In genomic region chr1:6185635-6186382, GRCh38 we compare ENCODE assay signal across 9 cellular contexts. TPM values are rescaled to one million over a fixed set of nuclear protein-coding genes. Genes with fewer than 3 reads are reported as not detected.
DNase-seq lines count a peak whose midpoint lies in the region; ATAC-seq, FAIRE-seq and TF ChIP-seq lines count a peak whose summit lies in the region.
"Had no signal": no experiment of that assay in that cellular context is flagged by ENCODE, and none has a peak within 500 bp of the region (broad histone marks: within the 10 kb centered on the region; RNA-seq: fewer than 3 reads in every experiment).

No MANE protein-coding gene starts in this region.

- TF ChIP-seq EP300 in H1 (IDR thresholded peaks at IDR 0.05; ENCODE audit: borderline replicate concordance in 1 of 2, low read depth in 2 of 2, low read length in 2 of 2), result no peak

- TF ChIP-seq CTCF in H1 (IDR thresholded peaks at IDR 0.05; ENCODE audit: control extremely low read depth in 1 of 3, insufficient read depth in 1 of 3, low read depth in 1 of 3, low read length in 3 of 3) (peak; percentile 29 to 71 (median 61)), spleen (IDR thresholded peaks at IDR 0.05 in 8 of 11, conservative IDR thresholded peaks at IDR 0.05 in 3 of 11) (peak in 6 of 11 experiments; percentile 13 to 33 (median 22))

- no peak overlapping the region for H2BK5ac ChIP-seq in H1 (ENCODE audit: low read depth, low read length)

- H4K5ac ChIP-seq in H1 (ENCODE audit: insufficient read length, low read depth, low read length), result no peak overlapping the region

- peak; percentile 59 to 64 for TF ChIP-seq RAD21 in H1 (IDR thresholded peaks at IDR 0.05 in 1 of 2, conservative IDR thresholded peaks at IDR 0.05 in 1 of 2; ENCODE audit: low read depth in 2 of 2, low read length in 2 of 2)

- no peak overlapping the region for H3K4ac ChIP-seq in H1 (replicated peaks; ENCODE audit: insufficient read length, low read depth, low read length)

- H4K91ac ChIP-seq in H1 (replicated peaks; ENCODE audit: insufficient read length, low read length), result no peak overlapping the region

- H2BK12ac ChIP-seq in H1 (ENCODE audit: low read depth, low read length), result no peak overlapping the region

- H2BK120ac ChIP-seq in H1 (replicated peaks; ENCODE audit: low read depth, low read length), result no peak overlapping the region

- no peaks in the 10 kb centered on the region; the same call in 1 of the 2 replicates for H3K23me2 ChIP-seq in H1 (ENCODE audit: low read depth, low read length)

- H2BK15ac ChIP-seq in H1 (ENCODE audit: low read length), result no peak overlapping the region

- CTCF ChIA-PET in H1 (lab: Charles Lee; ENCODE audit: partially characterized antibody), result interaction anchor here (0.6 to 3.9 kb wide), 38 partner anchors 8 to 219 kb away, joined by 3 to 27 read pairs (median 4); partner anchors contain the start of gene RNF207

- peaks cover 17 to 50% (median 26%) of the 10 kb centered on the region in 4 experiments for H3K36me3 ChIP-seq in H1 (ENCODE audit: control insufficient read depth in 2 of 4, insufficient read depth in 4 of 4, low read length in 3 of 4)
- H3K36me3 ChIP-seq in spleen, result peaks cover 0 to 64% (median 50%) of the 10 kb centered on the region in 6 donors

- peaks cover 6% of the 10 kb centered on the region for H3K79me1 ChIP-seq in H1 (ENCODE audit: low read depth, low read length)

- H3K4me1 ChIP-seq in H1 (replicated peaks in 1 of 4; ENCODE audit: control insufficient read depth in 3 of 4, insufficient read depth in 4 of 4, low read length in 3 of 4), result peaks cover 7 to 12% (median 8%) of the 10 kb centered on the region in 4 experiments
- peaks cover 5 to 51% (median 13%) of the 10 kb centered on the region in 6 donors for H3K4me1 ChIP-seq in spleen

- H3K9me3 ChIP-seq in H1 (ENCODE audit: insufficient read depth in 2 of 2, low read depth in 1 of 2, low read length in 1 of 2), result no peaks in the 10 kb centered on the region
- no peaks in the 10 kb centered on the region for H3K9me3 ChIP-seq in spleen

- peak in 1 of 2 donors; percentile 38 for ATAC-seq in activated T-cell treated with anti-CD3 and anti-CD28 coated beads, Interleukin-2, amount 50 U/mL, for 72 hours (replicated peaks in 1 of 2)
- ATAC-seq in GM21825 (IDR thresholded peaks at IDR 0.05; ENCODE audit: unreplicated experiment), result no peak
- ATAC-seq in stimulated activated memory B cell treated with anti-CD40 and anti-IgM and Interleukin-4, amounts not matched to agents 10 μg/mL and 1 μg/mL and 100 μg/mL, for 72 hours, result no peak

- H3K4me3 Mint-ChIP-seq in activated T-cell treated with anti-CD3 and anti-CD28 coated beads, Interleukin-2, amount 50 U/mL, for 72 hours, result peak overlapping the region in 1 of 2 donors; percentile 45
- H3K4me3 Mint-ChIP-seq in stimulated activated memory B cell treated with anti-CD40 and anti-IgM and Interleukin-4, amounts not matched to agents 10 μg/mL and 1 μg/mL and 100 μg/mL, for 72 hours, result no peak overlapping the region

- peaks cover 14% of the 10 kb centered on the region for H3K27me3 Mint-ChIP-seq in activated T-cell treated with anti-CD3 and anti-CD28 coated beads, Interleukin-2, amount 50 U/mL, for 72 hours (ENCODE audit: low read depth)
- H3K27me3 Mint-ChIP-seq in stimulated activated memory B cell treated with anti-CD40 and anti-IgM and Interleukin-4, amounts not matched to agents 10 μg/mL and 1 μg/mL and 100 μg/mL, for 72 hours, result peaks cover 14% of the 10 kb centered on the region

- peaks cover 0 to 12% (median 6%) of the 10 kb centered on the region in 4 experiments; a peak in 5 of 7 replicates for H3K27me3 ChIP-seq in H1 (replicated peaks in 1 of 4; ENCODE audit: control insufficient read depth in 3 of 4, extremely low read depth in 1 of 4, insufficient read depth in 3 of 4, low read length in 3 of 4)
- H3K27me3 ChIP-seq in spleen (replicated peaks in 1 of 7), result peaks cover under 1 to 15% (median 7%) of the 10 kb centered on the region in 7 donors

- H3K9me3 Mint-ChIP-seq in activated T-cell treated with anti-CD3 and anti-CD28 coated beads, Interleukin-2, amount 50 U/mL, for 72 hours, result no peaks in the 10 kb centered on the region
- H3K9me3 Mint-ChIP-seq in stimulated activated memory B cell treated with anti-CD40 and anti-IgM and Interleukin-4, amounts not matched to agents 10 μg/mL and 1 μg/mL and 100 μg/mL, for 72 hours, result no peaks in the 10 kb centered on the region

- peaks cover 13 to 30% of the 10 kb centered on the region in 2 experiments for H4K20me1 ChIP-seq in H1 (replicated peaks in 1 of 2; ENCODE audit: control insufficient read depth in 1 of 2, insufficient read depth in 2 of 2, low read length in 2 of 2)

- no peak overlapping the region for H2AFZ ChIP-seq in H1 (ENCODE audit: low read length)

- FAIRE-seq in H1 (lab: Jason Lieb, UNC), result no peak

- no peak overlapping the region for H3K56ac ChIP-seq in H1 (replicated peaks; ENCODE audit: insufficient read length, low read depth, low read length)

- H2AK5ac ChIP-seq in H1 (ENCODE audit: low read depth, low read length), result no peak overlapping the region

- DNase-seq in activated T-cell treated with anti-CD3 and anti-CD28 coated beads, Interleukin-2, amount 50 U/mL, for 72 hours, result peak in 1 of 2 donors; percentile 29
- DNase-seq in activated T-cell treated with anti-CD3 and anti-CD28 coated beads for 4 hours (no peak), NCI-H2171 treated with DMSO at 0.1 percent for 48 hours (lab: John Stamatoyannopoulos, UW) (peak; percentile 34), H1 (ENCODE audit: low read depth in 1 of 2, low spot score in 2 of 2) (no peak), spleen (no peak), cerebellar cortex (ENCODE audit: low spot score) (no peak)

- H4K8ac ChIP-seq in H1 (ENCODE audit: extremely low read depth, insufficient read depth, low read length), result no peak overlapping the region

- no peak overlapping the region for H3K4me3 ChIP-seq in H1 (ENCODE audit: extremely low read depth in 1 of 4, insufficient read depth in 2 of 4, low read depth in 3 of 4, low read length in 4 of 4)
- H3K4me3 ChIP-seq in spleen, result no peak overlapping the region

- peak overlapping the region; percentile 73 for H3K27ac Mint-ChIP-seq in activated T-cell treated with anti-CD3 and anti-CD28 coated beads, Interleukin-2, amount 50 U/mL, for 72 hours
- H3K27ac Mint-ChIP-seq in stimulated activated memory B cell treated with anti-CD40 and anti-IgM and Interleukin-4, amounts not matched to agents 10 μg/mL and 1 μg/mL and 100 μg/mL, for 72 hours, result no peak overlapping the region

- 71% methylated on average over 10 of the region's 10 CpGs; no CpG with 5 or more reads in 1 of the 2 experiments for WGBS in H1 (ENCODE audit: extremely low coverage in 1 of 2, insufficient coverage in 1 of 2, insufficient read length in 1 of 2, insufficient replicate concordance in 2 of 2, low coverage in 1 of 2, low lambda C conversion rate in 2 of 2, missing lambda C conversion rate in 1 of 2), 2 experiments
- WGBS in spleen, 5 donors, result 62 to 68% (median 67%) methylated on average over 10 of the region's 10 CpGs

- POLR2A ChIA-PET in H1 (lab: Charles Lee; ENCODE audit: partially characterized antibody), result interaction anchor here (0.7 to 6.0 kb wide), 10 partner anchors 9 to 144 kb away, joined by 3 to 50 read pairs (median 4); partner anchors contain the start of genes RNF207 and RPL22

- TF ChIP-seq POLR2A in H1 (IDR thresholded peaks at IDR 0.05; ENCODE audit: control extremely low read depth in 1 of 2, low read depth in 2 of 2, low read length in 2 of 2), result peak in 1 of 2 experiments; percentile 83; a peak in 2 of 3 replicates
- TF ChIP-seq POLR2A in spleen (IDR thresholded peaks at IDR 0.05), result no peak

- peak overlapping the region; percentile 13 to 43; a peak in 2 of 4 replicates for H3K4me2 ChIP-seq in H1 (ENCODE audit: insufficient read depth in 1 of 2, low read depth in 2 of 2, low read length in 2 of 2)

- H3K18ac ChIP-seq in H1 (ENCODE audit: extremely low read depth, low read length), result no peak overlapping the region

- H2BK20ac ChIP-seq in H1 (ENCODE audit: low read length), result no peak overlapping the region

- H3K4me1 Mint-ChIP-seq in activated T-cell treated with anti-CD3 and anti-CD28 coated beads, Interleukin-2, amount 50 U/mL, for 72 hours (ENCODE audit: low read depth), result peaks cover 59% of the 10 kb centered on the region
- peaks cover 33% of the 10 kb centered on the region for H3K4me1 Mint-ChIP-seq in stimulated activated memory B cell treated with anti-CD40 and anti-IgM and Interleukin-4, amounts not matched to agents 10 μg/mL and 1 μg/mL and 100 μg/mL, for 72 hours

- no peak overlapping the region for H3K27ac ChIP-seq in H1 (ENCODE audit: low read depth, low read length)
- H3K27ac ChIP-seq in spleen, result no peak overlapping the region

- peaks cover 0 to 38% of the 10 kb centered on the region in 2 experiments; a peak in 3 of 4 replicates for H3K79me2 ChIP-seq in H1 (ENCODE audit: control insufficient read depth in 1 of 2, insufficient read depth in 2 of 2, low read length in 2 of 2)

- no peak overlapping the region for H3K14ac ChIP-seq in H1 (ENCODE audit: insufficient read length)

- peak overlapping the region in 1 of 4 experiments; percentile 0; a peak in 2 of 7 replicates for H3K9ac ChIP-seq in H1 (replicated peaks in 1 of 4; ENCODE audit: extremely low read depth in 1 of 4, low read depth in 3 of 4, low read length in 3 of 4)

- intact Hi-C loops in spleen (cut with DNase I; ENCODE audit: low total_unique reads), result loop anchor here (10.0 kb wide), 1 partner anchor 49 kb away; the partner anchor contains the start of gene ICMT

- no peak overlapping the region for H3K23ac ChIP-seq in H1 (ENCODE audit: insufficient read length)

- H3K36me3 Mint-ChIP-seq in activated T-cell treated with anti-CD3 and anti-CD28 coated beads, Interleukin-2, amount 50 U/mL, for 72 hours (ENCODE audit: insufficient read depth in 2 of 2), result peaks cover 3 to 22% of the 10 kb centered on the region in 2 donors
- H3K36me3 Mint-ChIP-seq in stimulated activated memory B cell treated with anti-CD40 and anti-IgM and Interleukin-4, amounts not matched to agents 10 μg/mL and 1 μg/mL and 100 μg/mL, for 72 hours, result peaks cover 53% of the 10 kb centered on the region

RNA-seq across cellular contexts. Expression of gene CHD5, which starts 5.7 kb away (rescaled TPM):
- total RNA-seq in activated T-cell treated with anti-CD3 and anti-CD28 coated beads, Interleukin-2, amount 50 U/mL, for 72 hours, result under 1 TPM; 0.16 to 0.31 TPM
- total RNA-seq in H1 (2021; fragmentation: NEBNext Ultra II Directional; extraction: Animal tissue kit (Norgen Biotek cat#: 25700)), result 0.94 and 1.8 TPM in 2 replicates
- polyA plus RNA-seq in H1 (2011; rRNA removed) (0.42 and 0.58 TPM in 2 replicates), spleen (under 1 TPM; 0.04 to 0.10 (median 0.08) TPM)
- polyA plus RNA-seq in H1 (2011; cell fraction: cytosol; rRNA removed), result 0.48 TPM
- polyA plus RNA-seq in H1 (2011; cell fraction: nucleus; rRNA removed), result 3.5 TPM
- polyA plus RNA-seq in H1 (2012, experiment 1 of 2), result 0.48 to 1.5 TPM (median 0.97 TPM) in 4 replicates
- polyA plus RNA-seq in H1 (2012, experiment 2 of 2), result 0.43 TPM
- 0.77 TPM for polyA plus RNA-seq in H1 (2013, experiment 1 of 2)
- polyA plus RNA-seq in H1 (2013, experiment 2 of 2), result 0.31 TPM
- 0.47 and 0.80 TPM in 2 replicates for polyA minus RNA-seq in H1 (2011; rRNA and poly(A)+ RNA removed)
- polyA minus RNA-seq in H1 (2011; cell fraction: cytosol; rRNA and poly(A)+ RNA removed), result 0.37 TPM
- 0.90 TPM for polyA minus RNA-seq in H1 (2011; cell fraction: nucleus; rRNA and poly(A)+ RNA removed)
- total RNA-seq in spleen, result under 1 TPM; 0.09 to 0.44 (median 0.17) TPM

RNA-seq across cellular contexts. Expression of gene RPL22, which starts 13.6 kb away (rescaled TPM):
- total RNA-seq in activated T-cell treated with anti-CD3 and anti-CD28 coated beads, Interleukin-2, amount 50 U/mL, for 72 hours, result 100 to 1,000 TPM; 507 to 537 TPM
- total RNA-seq in H1 (2021; fragmentation: NEBNext Ultra II Directional; extraction: Animal tissue kit (Norgen Biotek cat#: 25700)), result 521 and 545 TPM in 2 replicates
- polyA plus RNA-seq in H1 (2011; rRNA removed) (66.8 and 133 TPM in 2 replicates), spleen (1,000 to 10,000 TPM in 2 of 3 donors, 100 to 1,000 TPM in 1; 500 to 1,105 (median 1,034) TPM)
- polyA plus RNA-seq in H1 (2011; cell fraction: cytosol; rRNA removed), result 234 TPM
- 28.4 TPM for polyA plus RNA-seq in H1 (2011; cell fraction: nucleus; rRNA removed)
- polyA plus RNA-seq in H1 (2012, experiment 1 of 2), result 870 to 2,565 TPM (median 1,339 TPM) in 4 replicates
- polyA plus RNA-seq in H1 (2012, experiment 2 of 2), result 330 TPM
- polyA plus RNA-seq in H1 (2013, experiment 1 of 2), result 1,194 TPM
- polyA plus RNA-seq in H1 (2013, experiment 2 of 2), result 1,207 TPM
- polyA minus RNA-seq in H1 (2011; rRNA and poly(A)+ RNA removed), result 27.6 and 29.8 TPM in 2 replicates
- polyA minus RNA-seq in H1 (2011; cell fraction: cytosol; rRNA and poly(A)+ RNA removed), result 49.7 TPM
- polyA minus RNA-seq in H1 (2011; cell fraction: nucleus; rRNA and poly(A)+ RNA removed), result 47.9 TPM
- 100 to 1,000 TPM; 106 to 424 (median 304) TPM for total RNA-seq in spleen

RNA-seq across cellular contexts. Expression of gene RNF207, which starts 20.1 kb away (rescaled TPM):
- total RNA-seq in activated T-cell treated with anti-CD3 and anti-CD28 coated beads, Interleukin-2, amount 50 U/mL, for 72 hours, result 10 to 100 TPM in 1 of 2 donors, 1 to 10 TPM in 1; 9.5 to 14.9 TPM
- 3.9 and 4.2 TPM in 2 replicates for total RNA-seq in H1 (2021; fragmentation: NEBNext Ultra II Directional; extraction: Animal tissue kit (Norgen Biotek cat#: 25700))
- polyA plus RNA-seq in H1 (2011; rRNA removed) (5.4 and 15.9 TPM in 2 replicates), spleen (1 to 10 TPM; 2.8 to 6.2 (median 5.3) TPM)
- 9.2 TPM for polyA plus RNA-seq in H1 (2011; cell fraction: cytosol; rRNA removed)
- 47.4 TPM for polyA plus RNA-seq in H1 (2011; cell fraction: nucleus; rRNA removed)
- polyA plus RNA-seq in H1 (2012, experiment 1 of 2), result 2.6 to 5.0 TPM (median 3.8 TPM) in 4 replicates
- polyA plus RNA-seq in H1 (2012, experiment 2 of 2), result 2.8 TPM
- polyA plus RNA-seq in H1 (2013, experiment 1 of 2), result 4.3 TPM
- 3.0 TPM for polyA plus RNA-seq in H1 (2013, experiment 2 of 2)
- 4.7 and 6.1 TPM in 2 replicates for polyA minus RNA-seq in H1 (2011; rRNA and poly(A)+ RNA removed)
- 5.7 TPM for polyA minus RNA-seq in H1 (2011; cell fraction: cytosol; rRNA and poly(A)+ RNA removed)
- 17.2 TPM for polyA minus RNA-seq in H1 (2011; cell fraction: nucleus; rRNA and poly(A)+ RNA removed)
- 10 to 100 TPM in 2 of 7 donors, 1 to 10 TPM in 5; 4.2 to 12.5 (median 6.5) TPM for total RNA-seq in spleen

RNA-seq across cellular contexts. Expression of gene ICMT, which starts 50.0 kb away (rescaled TPM):
- 10 to 100 TPM; 39.5 to 46.9 TPM for total RNA-seq in activated T-cell treated with anti-CD3 and anti-CD28 coated beads, Interleukin-2, amount 50 U/mL, for 72 hours
- 105 and 106 TPM in 2 replicates for total RNA-seq in H1 (2021; fragmentation: NEBNext Ultra II Directional; extraction: Animal tissue kit (Norgen Biotek cat#: 25700))
- polyA plus RNA-seq in H1 (2011; rRNA removed) (67.4 and 68.4 TPM in 2 replicates), spleen (10 to 100 TPM in 1 of 3 donors, 1 to 10 TPM in 2; 5.2 to 13.3 (median 8.3) TPM)
- 70.0 TPM for polyA plus RNA-seq in H1 (2011; cell fraction: cytosol; rRNA removed)
- polyA plus RNA-seq in H1 (2011; cell fraction: nucleus; rRNA removed), result 53.5 TPM
- 72.0 to 85.5 TPM (median 82.2 TPM) in 4 replicates for polyA plus RNA-seq in H1 (2012, experiment 1 of 2)
- polyA plus RNA-seq in H1 (2012, experiment 2 of 2), result 66.0 TPM
- polyA plus RNA-seq in H1 (2013, experiment 1 of 2), result 80.2 TPM
- polyA plus RNA-seq in H1 (2013, experiment 2 of 2), result 101 TPM
- 101 and 111 TPM in 2 replicates for polyA minus RNA-seq in H1 (2011; rRNA and poly(A)+ RNA removed)
- polyA minus RNA-seq in H1 (2011; cell fraction: cytosol; rRNA and poly(A)+ RNA removed), result 77.6 TPM
- polyA minus RNA-seq in H1 (2011; cell fraction: nucleus; rRNA and poly(A)+ RNA removed), result 47.2 TPM
- 10 to 100 TPM; 19.8 to 34.6 (median 30.7) TPM for total RNA-seq in spleen

RNA-seq across cellular contexts. Expression of gene HES3, which starts 58.2 kb away (rescaled TPM):
- not detected for total RNA-seq in activated T-cell treated with anti-CD3 and anti-CD28 coated beads, Interleukin-2, amount 50 U/mL, for 72 hours
- total RNA-seq in H1 (2021; fragmentation: NEBNext Ultra II Directional; extraction: Animal tissue kit (Norgen Biotek cat#: 25700)), result 54.3 and 67.9 TPM in 2 replicates
- polyA plus RNA-seq in H1 (2011; rRNA removed) (38.8 and 105 TPM in 2 replicates), spleen (not detected)
- polyA plus RNA-seq in H1 (2011; cell fraction: cytosol; rRNA removed), result 39.6 TPM
- polyA plus RNA-seq in H1 (2011; cell fraction: nucleus; rRNA removed), result 96.6 TPM
- 54.8 to 62.4 TPM (median 58.8 TPM) in 4 replicates for polyA plus RNA-seq in H1 (2012, experiment 1 of 2)
- 66.2 TPM for polyA plus RNA-seq in H1 (2012, experiment 2 of 2)
- 28.3 TPM for polyA plus RNA-seq in H1 (2013, experiment 1 of 2)
- polyA plus RNA-seq in H1 (2013, experiment 2 of 2), result 27.2 TPM
- polyA minus RNA-seq in H1 (2011; rRNA and poly(A)+ RNA removed), result 4.3 and 6.6 TPM in 2 replicates
- 51.3 TPM for polyA minus RNA-seq in H1 (2011; cell fraction: cytosol; rRNA and poly(A)+ RNA removed)
- 55.7 TPM for polyA minus RNA-seq in H1 (2011; cell fraction: nucleus; rRNA and poly(A)+ RNA removed)
- total RNA-seq in spleen, result not detected
- total RNA-seq: pulmonary artery endothelial cell had no signal
